In genomic region chr22:15738157-15738908, GRCh38 we compare ENCODE assay signal across 11 cellular contexts. TPM values are rescaled to one million over a fixed set of nuclear protein-coding genes. Genes with fewer than 3 reads are reported as not detected.
"Had no signal": no experiment of that assay in that cellular context is flagged by ENCODE, and none has a peak within 500 bp of the region (broad histone marks: within the 10 kb centered on the region; RNA-seq: fewer than 3 reads in every experiment).

No MANE protein-coding gene starts in this region.

RNA-seq across cellular contexts. Expression of gene POTEH, which starts 48.5 kb away (rescaled TPM):
- total RNA-seq: activated B cell treated with CpG ODN at 0.5 μM for 24 hours; activated CD8-positive, alpha-beta T cell treated with anti-CD3 and anti-CD28 coated beads for 36 hours; activated T-cell treated with anti-CD3 and anti-CD28 coated beads, Interleukin-2, amount 50 U/mL, for 4 hours; activated T-helper 17 cell treated with anti-CD3 and anti-CD28 coated beads, Interleukin-2, amount 50 U/mL, for 72 hours; astrocyte; body of pancreas; colonic mucosa; esophagus squamous epithelium; frontal cortex; T-helper 17 cell had no signal
- polyA plus RNA-seq: adipose tissue had no signal
